20 cellular contexts compared by ENCODE assay signal in the genomic region with DNA sequence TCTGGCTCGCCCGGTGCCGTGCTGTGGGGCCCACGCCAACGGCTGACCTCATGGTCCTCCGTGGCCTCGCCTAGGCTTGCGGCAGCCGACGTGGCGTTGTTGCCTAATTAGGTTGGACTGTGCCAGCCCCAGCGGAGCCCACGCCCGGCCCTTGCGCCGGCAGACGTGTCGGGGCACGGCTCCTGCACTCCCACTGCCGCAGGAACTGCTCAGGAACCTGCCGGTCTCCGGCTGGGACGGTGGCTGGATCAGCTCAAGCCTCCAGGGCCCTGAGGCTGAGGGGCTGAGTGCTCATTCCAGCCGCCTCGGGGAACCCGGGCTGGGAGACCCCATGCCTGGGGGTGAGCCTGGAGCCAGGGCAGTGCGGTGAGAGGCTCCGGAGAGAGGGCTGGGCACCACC. TPM values are rescaled to one million over a fixed set of nuclear protein-coding genes. Genes with fewer than 3 reads are reported as not detected.
A peak's percentile ranks its signal among the peaks of the same experiment; 100 is the strongest.
DNase-seq lines count a peak whose midpoint lies in the region; TF ChIP-seq lines count a peak whose summit lies in the region.
"Had no signal": no experiment of that assay in that cellular context is flagged by ENCODE, and none has a peak within 500 bp of the region (broad histone marks: within the 10 kb centered on the region; RNA-seq: fewer than 3 reads in every experiment).

No MANE protein-coding gene starts in this region.

- 93% methylated on average over 28 of the region's 28 CpGs for WGBS in mesenchymal stem cell

- TF ChIP-seq POLR2A in vagina (IDR thresholded peaks at IDR 0.05) = no peak

- H2AK5ac ChIP-seq in mesenchymal stem cell (ENCODE audit: low read length, severe bottlenecking) = no peak overlapping the region

- H3K4me3 Mint-ChIP-seq in glutamatergic neuron (ENCODE audit: unreplicated experiment) = no peak overlapping the region
- H3K4me3 Mint-ChIP-seq: CD4-positive, alpha-beta memory T cell had no signal

- H2BK120ac ChIP-seq in mesenchymal stem cell (ENCODE audit: low read depth, low read length) = no peak overlapping the region

- no peak overlapping the region for H2BK12ac ChIP-seq in mesenchymal stem cell (ENCODE audit: low read length in 2 of 2)

- no peaks in the 10 kb centered on the region for H3K27me3 Mint-ChIP-seq in glutamatergic neuron (ENCODE audit: unreplicated experiment)
- H3K27me3 Mint-ChIP-seq: CD4-positive, alpha-beta memory T cell had no signal

- H3K14ac ChIP-seq in mesenchymal stem cell (ENCODE audit: low read length in 2 of 2) = no peak overlapping the region

- H3K36me3 ChIP-seq in mesenchymal stem cell (ENCODE audit: control insufficient read depth in 1 of 2, insufficient read depth in 2 of 2, low read depth in 1 of 2, low read length in 2 of 2) (peaks cover 0 to 5% of the 10 kb centered on the region in 2 experiments), vagina (no peaks in the 10 kb centered on the region), tibial artery (no peaks in the 10 kb centered on the region)
- H3K36me3 ChIP-seq: MG63 had no signal

- H3K4me1 ChIP-seq in mesenchymal stem cell (ENCODE audit: control insufficient read depth, insufficient read depth, low read depth, low read length) = no peaks in the 10 kb centered on the region
- peaks cover 13% of the 10 kb centered on the region for H3K4me1 ChIP-seq in vagina
- H3K4me1 ChIP-seq in tibial artery = no peaks in the 10 kb centered on the region
- H3K4me1 ChIP-seq: Caco-2 had no signal

- no peak overlapping the region for H2BK5ac ChIP-seq in mesenchymal stem cell (ENCODE audit: low read depth, low read length, poor library complexity, severe bottlenecking)

- CTCF ChIA-PET in RWPE1 (lab: Yijun Ruan, JAX) = no interaction called here

- H3K27ac Mint-ChIP-seq in glutamatergic neuron (ENCODE audit: unreplicated experiment) = no peak overlapping the region

- intact Hi-C loops in vagina (cut with DNase I) (no loop called here), tibial artery (cut with DNase I; ENCODE audit: low total_unique reads) (no loop called here)

- no peak overlapping the region for H4K8ac ChIP-seq in mesenchymal stem cell (ENCODE audit: low read length)

- H3K18ac ChIP-seq in mesenchymal stem cell (ENCODE audit: low read depth in 1 of 2, low read length in 2 of 2) = no peak overlapping the region

- peaks cover 2% of the 10 kb centered on the region for H3K9me3 Mint-ChIP-seq in glutamatergic neuron (ENCODE audit: unreplicated experiment)

- H3K4me1 Mint-ChIP-seq in glutamatergic neuron (ENCODE audit: low read depth, unreplicated experiment) = peaks cover 8% of the 10 kb centered on the region
- H3K4me1 Mint-ChIP-seq: CD4-positive, alpha-beta memory T cell had no signal

- no peak overlapping the region for H3K4me2 ChIP-seq in mesenchymal stem cell (ENCODE audit: low read length, poor library complexity, severe bottlenecking)

- H3K36me3 Mint-ChIP-seq in glutamatergic neuron (ENCODE audit: unreplicated experiment) = no peaks in the 10 kb centered on the region

- no peak overlapping the region for H3K9ac ChIP-seq in mesenchymal stem cell (ENCODE audit: low read length)

- H3K4me3 ChIP-seq in epithelial cell of esophagus (ENCODE audit: low read length) (peak overlapping the region; percentile 78), mesenchymal stem cell (ENCODE audit: insufficient read depth in 1 of 2, low read depth in 1 of 2, low read length in 2 of 2) (no peak overlapping the region), vagina (peak overlapping the region; percentile 7 to 34), tibial artery (no peak overlapping the region)
- H3K4me3 ChIP-seq: MG63 had no signal

- H3K4ac ChIP-seq in mesenchymal stem cell (ENCODE audit: low read depth in 1 of 2, low read length in 2 of 2) = no peak overlapping the region

- POLR2A ChIA-PET in RWPE1 (lab: Yijun Ruan, JAX; ENCODE audit: low non-redundant PET) = interaction anchor here (0.6 to 0.9 kb wide), 2 partner anchors 9 to 70 kb away, joined by 3 read pairs; no protein-coding TSS in a partner anchor

- H3K9me3 ChIP-seq in mesenchymal stem cell (ENCODE audit: control insufficient read depth, low read length) = no peaks in the 10 kb centered on the region
- H3K9me3 ChIP-seq in vagina = no peaks in the 10 kb centered on the region
- H3K9me3 ChIP-seq in tibial artery = peaks cover 0 to 16% (median 9%) of the 10 kb centered on the region in 3 donors

- TF ChIP-seq CTCF in RWPE1 (conservative IDR thresholded peaks at IDR 0.05; ENCODE audit: low read depth) (no peak), epithelial cell of esophagus (IDR thresholded peaks at IDR 0.05; ENCODE audit: insufficient read depth, low read depth, low read length, missing control alignments) (no peak), vagina (IDR thresholded peaks at IDR 0.05) (no peak), glutamatergic neuron (IDR thresholded peaks at IDR 0.05; ENCODE audit: partially characterized antibody, unreplicated experiment) (no peak), tibial artery (IDR thresholded peaks at IDR 0.05) (no peak)

- peak overlapping the region; percentile 52 for H4K91ac ChIP-seq in mesenchymal stem cell (ENCODE audit: low read length)

- H3K27me3 ChIP-seq in mesenchymal stem cell (ENCODE audit: control insufficient read depth in 1 of 2, insufficient read depth in 1 of 2, low read length in 2 of 2) = peaks cover 9 to 81% of the 10 kb centered on the region in 2 experiments
- H3K27me3 ChIP-seq in vagina = no peaks in the 10 kb centered on the region
- H3K27me3 ChIP-seq in tibial artery = peaks cover 0 to 82% of the 10 kb centered on the region in 2 donors

- H3K27ac ChIP-seq in RWPE1 (peak overlapping the region; percentile 96), mesenchymal stem cell (ENCODE audit: low read length, poor library complexity, severe bottlenecking) (no peak overlapping the region), vagina (peak overlapping the region; percentile 81), tibial artery (no peak overlapping the region)

- DNase-seq in RWPE1 (ENCODE audit: low spot score) (peak; percentile 78), epithelial cell of esophagus (ENCODE audit: low read depth) (peak; percentile 95), mesenchymal stem cell (no peak), vagina (ENCODE audit: extremely low spot score in 2 of 2) (no peak), glutamatergic neuron (no peak), NCI-H2107 (lab: John Stamatoyannopoulos, UW) (no peak), tibial artery (no peak)
- DNase-seq: Caco-2; CD4-positive, alpha-beta memory T cell; DMS153; GDM1; Karpas-422; MG63; NCI-H1417; NCI-H187; NCI-H446 treated with DMSO at 0.1 percent for 48 hours; NCI-H526 treated with DMSO at 0.1 percent for 48 hours; SHP77 had no signal

- no peak overlapping the region for H2AFZ ChIP-seq in mesenchymal stem cell (ENCODE audit: low read depth, low read length)

- no peak overlapping the region for H3K23ac ChIP-seq in mesenchymal stem cell (ENCODE audit: low read length in 2 of 2)

- no peak overlapping the region for H2BK15ac ChIP-seq in mesenchymal stem cell (ENCODE audit: low read depth, poor library complexity, severe bottlenecking)

- no peaks in the 10 kb centered on the region for H3K79me1 ChIP-seq in mesenchymal stem cell (replicated peaks; ENCODE audit: low read length, poor library complexity, severe bottlenecking)

RNA-seq across cellular contexts. Expression of a gene that starts 16.1 kb away (rescaled TPM):
- 10.6 TPM for polyA plus RNA-seq in mesenchymal stem cell (2013, experiment 1 of 2)
- 10.8 TPM for polyA plus RNA-seq in mesenchymal stem cell (2013, experiment 2 of 2)
- 15.2 TPM for total RNA-seq in vagina
- 14.0 TPM for total RNA-seq in glutamatergic neuron (ENCODE audit: unreplicated experiment)

RNA-seq across cellular contexts. Expression of a gene that starts 36.8 kb away (rescaled TPM):
- polyA plus RNA-seq in mesenchymal stem cell (2013, experiment 1 of 2) = 163 TPM
- polyA plus RNA-seq in mesenchymal stem cell (2013, experiment 2 of 2) = 180 TPM
- 49.6 TPM for total RNA-seq in vagina
- total RNA-seq in glutamatergic neuron (ENCODE audit: unreplicated experiment) = 93.0 TPM

RNA-seq across cellular contexts. Expression of a gene that starts 37.1 kb away (rescaled TPM):
- polyA plus RNA-seq in mesenchymal stem cell (2013, experiment 1 of 2) = 1.8 TPM
- 1.7 TPM for polyA plus RNA-seq in mesenchymal stem cell (2013, experiment 2 of 2)
- total RNA-seq in vagina = 11.8 TPM
- total RNA-seq in glutamatergic neuron (ENCODE audit: unreplicated experiment) = 10.8 TPM

RNA-seq across cellular contexts. Expression of a gene that starts 47.6 kb away (rescaled TPM):
- under 0.01 TPM for polyA plus RNA-seq in mesenchymal stem cell (2013, experiment 1 of 2)
- not detected for polyA plus RNA-seq in mesenchymal stem cell (2013, experiment 2 of 2)
- total RNA-seq in vagina (30.7 TPM), glutamatergic neuron (ENCODE audit: unreplicated experiment) (61.4 TPM)
- total RNA-seq: A673, Daoy had no signal

Comparison
In these comparisons a context has a peak if more than half of its experiments do, and no peak if none do; other contexts are left out.
1. DNase-seq: peak in RWPE1 (single experiment) and epithelial cell of esophagus (single experiment); none in mesenchymal stem cell (single experiment), vagina (0 of 2), glutamatergic neuron (single experiment), NCI-H2107 (single experiment) and tibial artery (0 of 2).
2. H3K27ac ChIP-seq: peak in RWPE1 (single experiment) and vagina (single experiment); none in mesenchymal stem cell (single experiment) and tibial artery (0 of 2).
3. H3K4me3 ChIP-seq: peak in epithelial cell of esophagus (single experiment) and vagina (2 of 2); none in mesenchymal stem cell (0 of 2) and tibial artery (0 of 2).